In the genomic region with DNA sequence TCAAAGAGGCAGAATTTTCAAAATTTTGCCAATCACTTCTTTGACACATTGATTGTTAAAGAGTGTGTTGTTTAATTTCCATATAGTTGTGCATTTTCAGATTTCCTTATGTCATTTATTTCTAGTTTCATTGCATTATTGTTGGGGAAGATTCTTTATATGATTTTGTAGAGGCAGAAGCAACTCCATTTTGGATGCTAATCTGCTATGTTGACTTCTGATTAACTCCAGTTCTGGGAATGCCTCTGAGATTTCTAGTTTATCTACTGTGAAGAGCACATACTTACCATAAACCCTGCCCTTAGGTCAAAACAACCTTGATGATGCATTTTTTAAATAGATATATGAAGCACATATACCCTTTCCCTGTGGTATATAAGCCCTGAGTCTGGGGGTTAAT, we compare ENCODE assay signal across 19 cellular contexts. TPM values are rescaled to one million over a fixed set of nuclear protein-coding genes. Genes with fewer than 3 reads are reported as not detected.
DNase-seq lines count a peak whose midpoint lies in the region; ATAC-seq and TF ChIP-seq lines count a peak whose summit lies in the region.
"Had no signal": no experiment of that assay in that cellular context is flagged by ENCODE, and none has a peak within 500 bp of the region (broad histone marks: within the 10 kb centered on the region; RNA-seq: fewer than 3 reads in every experiment).

No MANE protein-coding gene starts in this region.

- H3K9ac ChIP-seq in trophoblast cell (ENCODE audit: low read length), result no peak overlapping the region
- no peak overlapping the region for H3K9ac ChIP-seq in smooth muscle cell (ENCODE audit: low read depth)
- H3K9ac ChIP-seq: BLaER1 treated with 17β-estradiol and CSF1 and Interleukin-3, amounts not matched to agents 10 nM and 100 nM had no signal

- no peak overlapping the region for H4K12ac ChIP-seq in trophoblast cell (ENCODE audit: low read depth, low read length)

- no peak overlapping the region for H2AK5ac ChIP-seq in trophoblast cell (ENCODE audit: low read length)

- no peak overlapping the region for H4K8ac ChIP-seq in trophoblast cell (ENCODE audit: low read depth, low read length)

- no peak for ATAC-seq in heart right ventricle
- ATAC-seq: GM12878 had no signal

- H3K9me3 ChIP-seq in heart right ventricle (peaks cover 0 to 21% (median 3%) of the 10 kb centered on the region in 11 donors), right atrium auricular region (no peaks in the 10 kb centered on the region), trophoblast cell (ENCODE audit: insufficient read depth, low read depth, low read length) (peaks cover 1% of the 10 kb centered on the region), smooth muscle cell (replicated peaks; ENCODE audit: low read depth) (no peaks in the 10 kb centered on the region)

- H3K14ac ChIP-seq in trophoblast cell (ENCODE audit: low read length), result no peak overlapping the region

- DNase-seq in heart right ventricle (no peak), right atrium auricular region (ENCODE audit: low spot score) (no peak), erythroblast (lab: John Stamatoyannopoulos, UW) (peak; percentile 19 to 38), trophoblast cell (peak in 1 of 2 donors; percentile 65), smooth muscle cell (lab: John Stamatoyannopoulos, UW; ENCODE audit: unreplicated experiment) (no peak), pons (ENCODE audit: low spot score) (no peak), CD1c-positive myeloid dendritic cell (ENCODE audit: extremely low spot score) (no peak), MV-4-11 (lab: John Stamatoyannopoulos, UW) (no peak)
- DNase-seq: 8988T; CD4-positive, CD25-positive, alpha-beta regulatory T cell; CD8-positive, alpha-beta memory T cell; COR-L47; DMS 273 treated with DMSO at 0.1 percent for 48 hours; DMS53; DND-41; EL; H9 had no signal

- no peak overlapping the region for H3K23ac ChIP-seq in trophoblast cell (ENCODE audit: low read length)

- H3K79me1 ChIP-seq in trophoblast cell (ENCODE audit: low read length), result peaks cover 2% of the 10 kb centered on the region

- no peak overlapping the region for H2BK120ac ChIP-seq in trophoblast cell (ENCODE audit: insufficient read depth, low read length, poor library complexity)

- H3F3A ChIP-seq in smooth muscle cell (ENCODE audit: low read depth), result peaks cover 20% of the 10 kb centered on the region

- peak overlapping the region; percentile 37 for H4K91ac ChIP-seq in trophoblast cell (ENCODE audit: low read depth, low read length)

- H3K36me3 ChIP-seq in heart right ventricle (no peaks in the 10 kb centered on the region), right atrium auricular region (no peaks in the 10 kb centered on the region), trophoblast cell (ENCODE audit: control insufficient read depth in 1 of 2, insufficient read depth in 2 of 2, low read length in 2 of 2) (no peaks in the 10 kb centered on the region), smooth muscle cell (ENCODE audit: low read depth) (peaks cover 4% of the 10 kb centered on the region)

- no peak overlapping the region for H2BK5ac ChIP-seq in trophoblast cell (ENCODE audit: low read depth, low read length, poor library complexity)

- H3K27ac ChIP-seq in heart right ventricle (peak overlapping the region in 6 of 10 donors; percentile 14 to 73 (median 58)), right atrium auricular region (no peak overlapping the region), trophoblast cell (ENCODE audit: low read depth, low read length) (no peak overlapping the region), smooth muscle cell (ENCODE audit: low read depth) (peak overlapping the region; percentile 28)
- H3K27ac ChIP-seq: BLaER1 treated with 17β-estradiol and CSF1 and Interleukin-3, amounts not matched to agents 10 nM and 100 nM had no signal

- no peaks in the 10 kb centered on the region for H3K27me3 ChIP-seq in heart right ventricle
- no peaks in the 10 kb centered on the region for H3K27me3 ChIP-seq in right atrium auricular region
- H3K27me3 ChIP-seq in trophoblast cell (ENCODE audit: insufficient read depth, low read length), result no peaks in the 10 kb centered on the region
- H3K27me3 ChIP-seq in smooth muscle cell (ENCODE audit: low read depth), result no peaks in the 10 kb centered on the region
- H3K27me3 ChIP-seq: BLaER1 treated with 17β-estradiol and CSF1 and Interleukin-3, amounts not matched to agents 10 nM and 100 nM had no signal

- H3K4ac ChIP-seq in trophoblast cell (ENCODE audit: low read depth, low read length), result no peak overlapping the region

- intact Hi-C loops in heart right ventricle (cut with DNase I), result no loop called here

- H3K4me3 ChIP-seq in heart right ventricle (no peak overlapping the region), right atrium auricular region (no peak overlapping the region), trophoblast cell (ENCODE audit: low read depth, low read length) (no peak overlapping the region), smooth muscle cell (no peak overlapping the region)
- H3K4me3 ChIP-seq: BLaER1 treated with 17β-estradiol and CSF1 and Interleukin-3, amounts not matched to agents 10 nM and 100 nM; GM12878 had no signal

- H3K4me1 ChIP-seq in heart right ventricle, result peaks cover 0 to 27% (median 15%) of the 10 kb centered on the region in 9 donors
- H3K4me1 ChIP-seq in right atrium auricular region, result peaks cover 0 to 17% of the 10 kb centered on the region in 2 donors
- H3K4me1 ChIP-seq in trophoblast cell (ENCODE audit: control insufficient read depth in 1 of 2, insufficient read depth in 2 of 2, low read length in 2 of 2), result peaks cover 0 to 2% of the 10 kb centered on the region in 2 experiments
- H3K4me1 ChIP-seq in smooth muscle cell (ENCODE audit: low read depth), result no peaks in the 10 kb centered on the region

- H2BK12ac ChIP-seq in trophoblast cell (ENCODE audit: low read length), result no peak overlapping the region

- TF ChIP-seq CTCF in heart right ventricle (IDR thresholded peaks at IDR 0.05), result no peak
- no peak for TF ChIP-seq CTCF in right atrium auricular region (IDR thresholded peaks at IDR 0.05)
- TF ChIP-seq CTCF in smooth muscle cell (IDR thresholded peaks at IDR 0.05; ENCODE audit: borderline replicate concordance, insufficient read depth, poor library complexity, severe bottlenecking), result no peak

- no peaks in the 10 kb centered on the region for H3K79me2 ChIP-seq in trophoblast cell (ENCODE audit: control insufficient read depth, insufficient read depth, low read length, poor library complexity)
- no peaks in the 10 kb centered on the region for H3K79me2 ChIP-seq in smooth muscle cell (ENCODE audit: low read depth)

- H2AFZ ChIP-seq in trophoblast cell (ENCODE audit: insufficient read depth, low read length, poor library complexity), result no peak overlapping the region
- H2AFZ ChIP-seq in smooth muscle cell (ENCODE audit: low read depth), result no peak overlapping the region

- H3K4me2 ChIP-seq in trophoblast cell (ENCODE audit: low read length), result no peak overlapping the region
- peak overlapping the region; percentile 5 for H3K4me2 ChIP-seq in smooth muscle cell
- H3K4me2 ChIP-seq: BLaER1 treated with 17β-estradiol and CSF1 and Interleukin-3, amounts not matched to agents 10 nM and 100 nM had no signal

- H3K18ac ChIP-seq in trophoblast cell (ENCODE audit: low read length), result no peak overlapping the region

- TF ChIP-seq POLR2A in erythroblast (IDR thresholded peaks at IDR 0.05; ENCODE audit: low read length), result no peak

- H4K20me1 ChIP-seq in smooth muscle cell (ENCODE audit: low read depth), result no peaks in the 10 kb centered on the region
- H4K20me1 ChIP-seq: BLaER1 treated with 17β-estradiol and CSF1 and Interleukin-3, amounts not matched to agents 10 nM and 100 nM had no signal

RNA-seq across cellular contexts. Expression of a gene that starts 29.5 kb away (rescaled TPM):
- total RNA-seq in heart right ventricle (10 to 100 TPM; 31.4 to 46.3 (median 39.6) TPM), right atrium auricular region (10 to 100 TPM; 22.4 to 28.3 TPM), smooth muscle cell (30.6 and 42.7 TPM in 2 replicates)
- polyA plus RNA-seq in heart right ventricle (10 to 100 TPM; 19.4 to 63.3 TPM), smooth muscle cell (22.6 and 26.0 TPM in 2 replicates)
- polyA plus RNA-seq in trophoblast cell (2013), result 22.2 and 22.5 TPM in 2 replicates

Comparison
In these comparisons a context has a peak if more than half of its experiments do, and no peak if none do; other contexts are left out.
1. H3K27ac ChIP-seq: peak in heart right ventricle (6 of 10) and smooth muscle cell (single experiment); none in right atrium auricular region (0 of 2) and trophoblast cell (single experiment).
2. DNase-seq: peak in erythroblast (2 of 2); none in heart right ventricle (0 of 2), right atrium auricular region (single experiment), smooth muscle cell (single experiment), pons (single experiment), CD1c-positive myeloid dendritic cell (single experiment) and MV-4-11 (single experiment).